Comparison of ENCODE assay signal across 8 cellular contexts in genomic region chr2:191165190-191165643, GRCh38. TPM values are rescaled to one million over a fixed set of nuclear protein-coding genes. Genes with fewer than 3 reads are reported as not detected.
DNase-seq lines count a peak whose midpoint lies in the region; ATAC-seq, FAIRE-seq and TF ChIP-seq lines count a peak whose summit lies in the region.

No MANE protein-coding gene starts in this region.

- no peaks in the 10 kb centered on the region for H3K9me1 ChIP-seq in K562 (ENCODE audit: control insufficient read depth, insufficient read depth, low read length)

- no peak for TF ChIP-seq POLR2A in GM18505 (IDR thresholded peaks at IDR 0.05; ENCODE audit: borderline replicate concordance, extremely low read depth, insufficient read depth, insufficient read length)
- no peak for TF ChIP-seq POLR2A in K562 (conservative IDR thresholded peaks at IDR 0.05)

- H3K9ac ChIP-seq in K562 (ENCODE audit: insufficient read depth in 1 of 2, low read depth in 2 of 2, low read length in 2 of 2) = no peak overlapping the region

- H3K4me3 ChIP-seq in BE2C (ENCODE audit: low read depth, low read length) = no peak overlapping the region
- H3K4me3 ChIP-seq in K562 = no peak overlapping the region

- H3K36me3 ChIP-seq in BE2C (no peaks in the 10 kb centered on the region), K562 (ENCODE audit: control insufficient read depth, insufficient read depth, low read length) (no peaks in the 10 kb centered on the region)

- H3K27me3 ChIP-seq in BE2C = no peaks in the 10 kb centered on the region
- H3K27me3 ChIP-seq in K562 (ENCODE audit: control insufficient read depth in 2 of 2, insufficient read depth in 2 of 2, low read length in 2 of 2) = peaks cover 0 to 4% of the 10 kb centered on the region in 2 experiments; a peak in 1 of 5 replicates

- H3K27ac ChIP-seq in K562 (ENCODE audit: extremely low read depth, low read depth, low read length) = no peak overlapping the region

- intact Hi-C loops in K562 (cut with micrococcal nuclease) = loop anchor here (2.0 kb wide), 1 partner anchor 356 kb away; no protein-coding TSS in a partner anchor

- ATAC-seq in GM18505 (IDR thresholded peaks at IDR 0.05; ENCODE audit: unreplicated experiment) = peak; percentile 76
- ATAC-seq in HG02973 (IDR thresholded peaks at IDR 0.05; ENCODE audit: unreplicated experiment) = peak; percentile 73
- peak; percentile 71; the same call in 2 of the 3 replicates for ATAC-seq in K562
- ATAC-seq in stimulated activated naive CD8-positive, alpha-beta T cell treated with anti-CD3 and anti-CD28 coated beads, Interleukin-15, Interleukin-2, amounts not matched to agents 100 U/mL and 50 U/mL, for 24 hours = peak; percentile 59

- CTCF ChIA-PET in K562 (lab: Yijun Ruan, JAX; ENCODE audit: low intra/inter-chr PET ratio) = interaction anchor here (0.7 kb wide), 2 partner anchors 344 to 356 kb away, joined by 3 to 4 read pairs; no protein-coding TSS in a partner anchor

- no peaks in the 10 kb centered on the region for H3K79me2 ChIP-seq in K562 (ENCODE audit: control insufficient read depth, insufficient read depth, low read length)

- POLR2A ChIA-PET in K562 (lab: Yijun Ruan, JAX) = interaction anchor here (0.7 kb wide), 1 partner anchor 10 kb away, joined by 4 read pairs; no protein-coding TSS in a partner anchor

- no TSS peak for BruUV-seq in K562 (replicated peaks; lab: Mats Ljungman, UMichigan)

- WGBS in K562 (ENCODE audit: insufficient coverage, low coverage, missing lambda C conversion rate) = 1% methylated on average over 4 of the region's 4 CpGs

- TF ChIP-seq CTCF in BE2C (IDR thresholded peaks at IDR 0.05; ENCODE audit: low read depth, low read length) (peak; percentile 83), K562 (IDR thresholded peaks at IDR 0.05 in 2 of 3, conservative IDR thresholded peaks at IDR 0.05 in 1 of 3; ENCODE audit: insufficient read depth in 2 of 3, low read depth in 1 of 3, low read length in 3 of 3) (peak; percentile 21 to 56 (median 36); a peak in 3 of 6 replicates)

- FAIRE-seq in K562 (lab: Jason Lieb, UNC) (peak; percentile 42), islet of Langerhans (lab: Jason Lieb, UNC) (peak; percentile 94)

- H3K4me1 ChIP-seq in BE2C = no peaks in the 10 kb centered on the region
- no peaks in the 10 kb centered on the region for H3K4me1 ChIP-seq in K562 (replicated peaks in 1 of 2; ENCODE audit: control insufficient read depth in 2 of 2, insufficient read depth in 2 of 2, low read length in 2 of 2)

- H3K9me3 ChIP-seq in BE2C = no peaks in the 10 kb centered on the region
- no peaks in the 10 kb centered on the region for H3K9me3 ChIP-seq in K562 (replicated peaks; ENCODE audit: control insufficient read depth, insufficient read depth, low read depth, low read length)

- no peak overlapping the region for H3K4me2 ChIP-seq in K562 (ENCODE audit: insufficient read depth, low read length)

- in situ Hi-C loops in K562 (cut with MboI) = no loop called here

- no peak for DNase-seq in BE2C
- peak; percentile 12 for DNase-seq in NCI-H69 (lab: John Stamatoyannopoulos, UW)
- DNase-seq in K562 (ENCODE audit: extremely low read depth in 1 of 4, low spot score in 3 of 4) = peak; percentile 5 to 20 (median 10)
- no peak for DNase-seq in stimulated activated naive CD8-positive, alpha-beta T cell treated with anti-CD3 and anti-CD28 coated beads, Interleukin-15, Interleukin-2, amounts not matched to agents 100 U/mL and 50 U/mL, for 24 hours
- DNase-seq in islet precursor cell = no peak

- TF ChIP-seq EP300 in K562 (IDR thresholded peaks at IDR 0.05; ENCODE audit: low read length) = no peak

- no peaks in the 10 kb centered on the region for H4K20me1 ChIP-seq in K562 (replicated peaks; ENCODE audit: control insufficient read depth, insufficient read depth, low read length)

- peak; percentile 23 to 26; a peak in 3 of 4 replicates for TF ChIP-seq RAD21 in K562 (CRISPR knock-in tag; conservative IDR thresholded peaks at IDR 0.05 in 1 of 2, IDR thresholded peaks at IDR 0.05 in 1 of 2)

- no peak overlapping the region for H2AFZ ChIP-seq in K562 (ENCODE audit: low read depth, low read length)

TF ChIP-seq in K562, 482 proteins besides CTCF, POLR2A, EP300 and RAD21 (continues in another document):
- TF ChIP-seq GMEB1 (CRISPR knock-in tag; IDR thresholded peaks at IDR 0.05) (no peak), PHB2 (IDR thresholded peaks at IDR 0.05; ENCODE audit: low read depth) (no peak), L3MBTL2 (IDR thresholded peaks at IDR 0.05) (no peak), ZNF696 (CRISPR knock-in tag; conservative IDR thresholded peaks at IDR 0.05) (no peak), ZNF165 (CRISPR knock-in tag; IDR thresholded peaks at IDR 0.05; ENCODE audit: borderline replicate concordance) (no peak), CXXC5 (CRISPR knock-in tag; IDR thresholded peaks at IDR 0.05) (no peak), RERE (CRISPR knock-in tag; IDR thresholded peaks at IDR 0.05; ENCODE audit: borderline replicate concordance) (no peak), CBX8 (IDR thresholded peaks at IDR 0.05; ENCODE audit: borderline replicate concordance, extremely low read depth, low read depth, low read length, poor library complexity, severe bottlenecking) (no peak), ZNF668 (CRISPR knock-in tag; IDR thresholded peaks at IDR 0.05) (no peak), XRCC3 (IDR thresholded peaks at IDR 0.05) (no peak)

RNA-seq across cellular contexts. Expression of gene STAT4, which starts 14.4 kb away (rescaled TPM):
- 0.57 TPM for polyA plus RNA-seq in BE2C (2012; ENCODE audit: insufficient read depth, insufficient read length, low read depth)
- total RNA-seq in K562 (2011; cell fraction: chromatin; rRNA removed; ENCODE audit: low replicate concordance) = not detected in 2 replicates
- not detected in 2 replicates for total RNA-seq in K562 (2011; cell fraction: nucleolus; rRNA removed)
- total RNA-seq in K562 (2011; cell fraction: nucleoplasm; rRNA removed) = not detected in 2 replicates
- total RNA-seq in K562 (2014; rRNA removed) (not detected in 2 replicates), K562 (2014; rRNA removed; fragmentation: Illumina TruSeq; extraction: Trizol) (not detected in 2 replicates), K562 (2015; rRNA removed; fragmentation: Illumina TruSeq; extraction: Trizol) (not detected in 2 replicates), K562 (2021) (0.34 TPM in 1 of 2 replicates, not detected in the other)
- polyA plus RNA-seq in K562 (2011; rRNA removed) (0.06 TPM in 1 of 2 replicates, not detected in the other), K562 (2014; fragmentation: Illumina TruSeq; extraction: Trizol) (not detected in 2 replicates), K562 (2014; fragmentation: Nextera tagmentation; extraction: Ambion mirVana) (under 1 TPM; 0.01 to 0.03 TPM), K562 (2014; rRNA removed) (not detected in 2 replicates)
- polyA plus RNA-seq in K562 (2011; cell fraction: cytosol; rRNA removed) = 0.04 TPM in 1 of 2 replicates, not detected in the other
- not detected in 2 replicates for polyA plus RNA-seq in K562 (2011; cell fraction: nucleus; rRNA removed)
- polyA plus RNA-seq in K562 (2012) = not detected in 2 replicates
- polyA minus RNA-seq in K562 (2011; rRNA and poly(A)+ RNA removed) = not detected in 2 replicates
- polyA minus RNA-seq in K562 (2011; cell fraction: cytosol; rRNA and poly(A)+ RNA removed) = not detected in 2 replicates
- polyA minus RNA-seq in K562 (2011; cell fraction: nucleus; rRNA and poly(A)+ RNA removed) = 0.27 TPM in 1 of 2 replicates, not detected in the other

Comparison
In these comparisons a context has a peak if more than half of its experiments do, and no peak if none do; other contexts are left out.
1. DNase-seq: peak in NCI-H69 (single experiment) and K562 (4 of 4); none in BE2C (single experiment), stimulated activated naive CD8-positive, alpha-beta T cell treated with anti-CD3 and anti-CD28 coated beads, Interleukin-15, Interleukin-2, amounts not matched to agents 100 U/mL and 50 U/mL, for 24 hours (single experiment) and islet precursor cell (single experiment).
2. Peak in every context shown above with its lines, with median percentiles within 50 percentile points of each other: ATAC-seq.